ENCODE assay signal across 21 cellular contexts in genomic region chr3:167887096-167887495, GRCh38.
DNase-seq lines count a peak whose midpoint lies in the region; ATAC-seq lines count a peak whose summit lies in the region.
"Had no signal": no experiment of that assay in that cellular context is flagged by ENCODE, and none has a peak within 500 bp of the region (broad histone marks: within the 10 kb centered on the region; RNA-seq: fewer than 3 reads in every experiment).

No MANE protein-coding gene starts in this region.

- ATAC-seq in HG03108 (IDR thresholded peaks at IDR 0.05; ENCODE audit: unreplicated experiment): no peak
- ATAC-seq: activated naive CD8-positive, alpha-beta T cell treated with anti-CD3 and anti-CD28 coated beads, Interleukin-2, amount 50 U/mL, for 24 hours; activated T-cell treated with anti-CD3 and anti-CD28 coated beads, Interleukin-2, amount 50 U/mL, for 4 hours; heart left ventricle had no signal

- H3K27ac ChIP-seq in epithelial cell of prostate: peak overlapping the region; percentile 41
- H3K27ac ChIP-seq: 22Rv1, heart left ventricle, skin epidermis, tibial artery had no signal

- DNase-seq in DMS153 (lab: John Stamatoyannopoulos, UW): peak; percentile 13
- DNase-seq in DMS153 treated with DMSO at 0.1 percent for 48 hours (lab: John Stamatoyannopoulos, UW; ENCODE audit: unreplicated experiment): no peak
- peak; percentile 10 for DNase-seq in RKO (ENCODE audit: low spot score)
- DNase-seq in epithelial cell of prostate (ENCODE audit: low read depth, low spot score): peak; percentile 33
- peak; percentile 14 for DNase-seq in renal cortical epithelial cell (ENCODE audit: low read depth)
- DNase-seq in central memory CD4-positive, alpha-beta T cell: no peak
- DNase-seq in AG08395 (ENCODE audit: low spot score): no peak
- DNase-seq: activated CD4-positive, alpha-beta T cell treated with anti-CD3 and anti-CD28 coated beads, Interleukin-2, amount 50 U/mL, for 48 hours; activated naive CD8-positive, alpha-beta T cell treated with anti-CD3 and anti-CD28 coated beads, Interleukin-2, amount 50 U/mL, for 24 hours; activated T-cell treated with anti-CD3 and anti-CD28 coated beads, Interleukin-2, amount 50 U/mL, for 4 hours; CD4-positive, alpha-beta T cell; cerebellar nuclear complex; GF-D8; heart left ventricle; KG1; NCI-H446; nucleus accumbens; tibial artery had no signal

Comparison
In these comparisons a context has a peak if more than half of its experiments do, and no peak if none do; other contexts are left out.
1. DNase-seq: peak in DMS153 (single experiment), RKO (single experiment), epithelial cell of prostate (single experiment) and renal cortical epithelial cell (single experiment); none in DMS153 treated with DMSO at 0.1 percent for 48 hours (single experiment), central memory CD4-positive, alpha-beta T cell (single experiment) and AG08395 (single experiment).